8 cellular contexts compared by ENCODE assay signal in genomic region chr4:11720292-11720691, GRCh38.
DNase-seq lines count a peak whose midpoint lies in the region; ATAC-seq and TF ChIP-seq lines count a peak whose summit lies in the region.

No MANE protein-coding gene starts in this region.

- ATAC-seq in GM21529 (IDR thresholded peaks at IDR 0.05; ENCODE audit: unreplicated experiment) (no peak), HG03442 (IDR thresholded peaks at IDR 0.05; ENCODE audit: unreplicated experiment) (no peak), HG02884 (IDR thresholded peaks at IDR 0.05; ENCODE audit: unreplicated experiment) (no peak)

- no peak overlapping the region for H3K4me3 ChIP-seq in GM12864 (ENCODE audit: low read depth, low read length)

- DNase-seq in GM12864 (ENCODE audit: low read depth) (no peak), HPDE6-E6E7 (ENCODE audit: extremely low spot score) (peak; percentile 27), amniotic stem cell (lab: John Stamatoyannopoulos, UW) (peak; percentile 24), inferior parietal cortex (ENCODE audit: extremely low spot score) (peak; percentile 21), NCI-H1436 (lab: John Stamatoyannopoulos, UW) (no peak)

- TF ChIP-seq CTCF in GM12864 (IDR thresholded peaks at IDR 0.05; ENCODE audit: low read depth, low read length, missing control alignments): peak; percentile 74

Comparison
In these comparisons a context has a peak if more than half of its experiments do, and no peak if none do; other contexts are left out.
1. DNase-seq: peak in HPDE6-E6E7 (single experiment), amniotic stem cell (single experiment) and inferior parietal cortex (single experiment); none in GM12864 (single experiment) and NCI-H1436 (single experiment).